ENCODE assay signal across 9 cellular contexts in genomic region chr19:16184665-16185122, GRCh38. TPM values are rescaled to one million over a fixed set of nuclear protein-coding genes. Genes with fewer than 3 reads are reported as not detected.
DNase-seq lines count a peak whose midpoint lies in the region; ATAC-seq and TF ChIP-seq lines count a peak whose summit lies in the region.
"Had no signal": no experiment of that assay in that cellular context is flagged by ENCODE, and none has a peak within 500 bp of the region (broad histone marks: within the 10 kb centered on the region; RNA-seq: fewer than 3 reads in every experiment).

No MANE protein-coding gene starts in this region.

- H3K27me3 Mint-ChIP-seq in stimulated activated naive CD8-positive, alpha-beta T cell treated with anti-CD3 and anti-CD28 coated beads, Interleukin-15, Interleukin-2, amounts not matched to agents 100 ng/mL and 50 ng/mL, for 24 hours = no peaks in the 10 kb centered on the region

- no peak for ATAC-seq in stimulated activated naive CD8-positive, alpha-beta T cell treated with anti-CD3 and anti-CD28 coated beads, Interleukin-15, Interleukin-2, amounts not matched to agents 100 U/mL and 50 U/mL, for 24 hours
- ATAC-seq in mucosa of descending colon = no peak
- ATAC-seq in HG02938 (IDR thresholded peaks at IDR 0.05; ENCODE audit: unreplicated experiment) = no peak

- TF ChIP-seq CTCF in brain microvascular endothelial cell (IDR thresholded peaks at IDR 0.05; ENCODE audit: low read depth, low read length, missing control alignments) (no peak), mucosa of descending colon (IDR thresholded peaks at IDR 0.05) (no peak)

- H3K27ac ChIP-seq in brain microvascular endothelial cell = no peak overlapping the region

- peaks cover 11% of the 10 kb centered on the region for H3K36me3 ChIP-seq in brain microvascular endothelial cell (replicated peaks)
- no peaks in the 10 kb centered on the region for H3K36me3 ChIP-seq in mucosa of descending colon (ENCODE audit: low read depth)

- H3K27ac Mint-ChIP-seq in stimulated activated naive CD8-positive, alpha-beta T cell treated with anti-CD3 and anti-CD28 coated beads, Interleukin-15, Interleukin-2, amounts not matched to agents 100 ng/mL and 50 ng/mL, for 24 hours = peak overlapping the region; percentile 98

- peaks cover 37% of the 10 kb centered on the region for H3K4me1 Mint-ChIP-seq in stimulated activated naive CD8-positive, alpha-beta T cell treated with anti-CD3 and anti-CD28 coated beads, Interleukin-15, Interleukin-2, amounts not matched to agents 100 ng/mL and 50 ng/mL, for 24 hours (ENCODE audit: low read depth)

- no peaks in the 10 kb centered on the region for H3K9me3 ChIP-seq in mucosa of descending colon

- peak overlapping the region; percentile 98 for H3K4me3 Mint-ChIP-seq in stimulated activated naive CD8-positive, alpha-beta T cell treated with anti-CD3 and anti-CD28 coated beads, Interleukin-15, Interleukin-2, amounts not matched to agents 100 ng/mL and 50 ng/mL, for 24 hours

- no peaks in the 10 kb centered on the region for H3K27me3 ChIP-seq in brain microvascular endothelial cell (replicated peaks)

- in situ Hi-C loops in brain microvascular endothelial cell (cut with HindIII; ENCODE audit: low pct_ligation_motif_present, low sequenced_read_pairs) = no loop called here

- DNase-seq in stimulated activated naive CD8-positive, alpha-beta T cell treated with anti-CD3 and anti-CD28 coated beads, Interleukin-15, Interleukin-2, amounts not matched to agents 100 U/mL and 50 U/mL, for 24 hours = no peak
- DNase-seq in brain microvascular endothelial cell (no peak), mucosa of descending colon (peak in 1 of 3 donors; percentile 38), retina (no peak), dedifferentiated amniotic fluid mesenchymal stem cell (ENCODE audit: extremely low spot score) (no peak), islet precursor cell (no peak)

- H3K4me3 ChIP-seq in brain microvascular endothelial cell (ENCODE audit: low read depth, low read length) (peak overlapping the region; percentile 95), mucosa of descending colon (peak overlapping the region; percentile 88)

- peaks cover 17% of the 10 kb centered on the region for H3K36me3 Mint-ChIP-seq in stimulated activated naive CD8-positive, alpha-beta T cell treated with anti-CD3 and anti-CD28 coated beads, Interleukin-15, Interleukin-2, amounts not matched to agents 100 ng/mL and 50 ng/mL, for 24 hours (ENCODE audit: low read depth)

- intact Hi-C loops in mucosa of descending colon (cut with DNase I, micrococcal nuclease) = loop anchor here (5.0 to 10.0 kb wide), 4 partner anchors 142 to 560 kb away; no protein-coding TSS in a partner anchor

- peaks cover 11% of the 10 kb centered on the region for H3K4me1 ChIP-seq in mucosa of descending colon (ENCODE audit: low read depth)

- H3K9me3 Mint-ChIP-seq in stimulated activated naive CD8-positive, alpha-beta T cell treated with anti-CD3 and anti-CD28 coated beads, Interleukin-15, Interleukin-2, amounts not matched to agents 100 ng/mL and 50 ng/mL, for 24 hours = no peaks in the 10 kb centered on the region

RNA-seq across cellular contexts. Expression of gene FAM32A, which starts 0.5 kb away (rescaled TPM):
- total RNA-seq in mucosa of descending colon = 10 to 100 TPM; 77.1 to 88.3 (median 77.8) TPM

RNA-seq across cellular contexts. Expression of gene CIB3, which starts 11.4 kb away (rescaled TPM):
- total RNA-seq in mucosa of descending colon = not detected
- total RNA-seq: NCI-H460 had no signal

RNA-seq across cellular contexts. Expression of gene AP1M1, which starts 13.0 kb away (rescaled TPM):
- 10 to 100 TPM; 26.3 to 59.3 (median 33.2) TPM for total RNA-seq in mucosa of descending colon

RNA-seq across cellular contexts. Expression of gene HSH2D, which starts 41.2 kb away (rescaled TPM):
- total RNA-seq in mucosa of descending colon = 10 to 100 TPM in 2 of 3 donors, 1 to 10 TPM in 1; 8.6 to 23.0 (median 21.5) TPM
- total RNA-seq: NCI-H460 had no signal
